Comparison of ENCODE assay signal across 8 cellular contexts in genomic region chr1:233113009-233113712, GRCh38.
DNase-seq lines count a peak whose midpoint lies in the region; ATAC-seq and TF ChIP-seq lines count a peak whose summit lies in the region.

No MANE protein-coding gene starts in this region.

- H3K27ac ChIP-seq in caudate nucleus (ENCODE audit: low read depth, low read length) = peak overlapping the region; percentile 24

- no peak for TF ChIP-seq CTCF in kidney epithelial cell (IDR thresholded peaks at IDR 0.05; ENCODE audit: insufficient read depth, low read length, poor library complexity, severe bottlenecking)

- H3K4me1 Mint-ChIP-seq in stimulated activated effector memory CD8-positive, alpha-beta T cell treated with anti-CD3 and anti-CD28 coated beads, Interleukin-12 subunit alpha, Interleukin-12 subunit beta, amount 100 ng/mL, for 72 hours = peaks cover 24% of the 10 kb centered on the region

- peaks cover 42% of the 10 kb centered on the region for H3K36me3 Mint-ChIP-seq in stimulated activated effector memory CD8-positive, alpha-beta T cell treated with anti-CD3 and anti-CD28 coated beads, Interleukin-12 subunit alpha, Interleukin-12 subunit beta, amount 100 ng/mL, for 72 hours

- H3K36me3 ChIP-seq in kidney epithelial cell (ENCODE audit: control insufficient read depth, insufficient read depth, low read length) = peaks cover 1% of the 10 kb centered on the region

- ATAC-seq in HG03066 (IDR thresholded peaks at IDR 0.05; ENCODE audit: low read depth, unreplicated experiment) = peak; percentile 65
- peak; percentile 100 for ATAC-seq in stimulated activated effector memory CD8-positive, alpha-beta T cell treated with anti-CD3 and anti-CD28 coated beads, Interleukin-12 subunit alpha, Interleukin-12 subunit beta, amount 100 ng/mL, for 72 hours

- peak overlapping the region; percentile 18 for H3K4me3 ChIP-seq in kidney epithelial cell (ENCODE audit: low read depth, low read length)

- H3K9me3 Mint-ChIP-seq in stimulated activated effector memory CD8-positive, alpha-beta T cell treated with anti-CD3 and anti-CD28 coated beads, Interleukin-12 subunit alpha, Interleukin-12 subunit beta, amount 100 ng/mL, for 72 hours = no peaks in the 10 kb centered on the region

- peak overlapping the region; percentile 29 for H3K4me3 Mint-ChIP-seq in stimulated activated effector memory CD8-positive, alpha-beta T cell treated with anti-CD3 and anti-CD28 coated beads, Interleukin-12 subunit alpha, Interleukin-12 subunit beta, amount 100 ng/mL, for 72 hours

- H3K27ac Mint-ChIP-seq in stimulated activated effector memory CD8-positive, alpha-beta T cell treated with anti-CD3 and anti-CD28 coated beads, Interleukin-12 subunit alpha, Interleukin-12 subunit beta, amount 100 ng/mL, for 72 hours = no peak overlapping the region

- peak; percentile 6 to 13 for DNase-seq in stimulated activated CD4-positive, alpha-beta T cell treated with anti-CD3 and anti-CD28 coated beads, Interleukin-15, amount 100 ng/mL, for 48 hours (ENCODE audit: low read depth in 2 of 2)
- DNase-seq in stimulated activated CD4-positive, alpha-beta T cell treated with anti-CD3 and anti-CD28 coated beads, Interleukin-4, amount 100 ng/mL, for 24 hours = no peak
- DNase-seq in RKO (ENCODE audit: low spot score) (peak; percentile 99), caudate nucleus (lab: John Stamatoyannopoulos, UW) (peak in 23 of 61 donors; percentile 8 to 74 (median 28)), kidney epithelial cell (ENCODE audit: low read depth) (peak; percentile 99), OCI-M2 (lab: John Stamatoyannopoulos, UW; ENCODE audit: unreplicated experiment) (no peak)
- peak; percentile 15 to 69 for DNase-seq in stimulated activated effector memory CD8-positive, alpha-beta T cell treated with anti-CD3 and anti-CD28 coated beads, Interleukin-12 subunit alpha, Interleukin-12 subunit beta, amount 100 ng/mL, for 72 hours (ENCODE audit: low spot score in 2 of 2)

- H3K27me3 ChIP-seq in kidney epithelial cell (ENCODE audit: control insufficient read depth, insufficient read depth, low read length) = no peaks in the 10 kb centered on the region

Comparison
In these comparisons a context has a peak if more than half of its experiments do, and no peak if none do; other contexts are left out.
1. DNase-seq: peak in stimulated activated CD4-positive, alpha-beta T cell treated with anti-CD3 and anti-CD28 coated beads, Interleukin-15, amount 100 ng/mL, for 48 hours (2 of 2), RKO (single experiment), kidney epithelial cell (single experiment) and stimulated activated effector memory CD8-positive, alpha-beta T cell treated with anti-CD3 and anti-CD28 coated beads, Interleukin-12 subunit alpha, Interleukin-12 subunit beta, amount 100 ng/mL, for 72 hours (2 of 2); none in stimulated activated CD4-positive, alpha-beta T cell treated with anti-CD3 and anti-CD28 coated beads, Interleukin-4, amount 100 ng/mL, for 24 hours (single experiment) and OCI-M2 (single experiment).